1 cellular context compared by ENCODE assay signal in the genomic region with DNA sequence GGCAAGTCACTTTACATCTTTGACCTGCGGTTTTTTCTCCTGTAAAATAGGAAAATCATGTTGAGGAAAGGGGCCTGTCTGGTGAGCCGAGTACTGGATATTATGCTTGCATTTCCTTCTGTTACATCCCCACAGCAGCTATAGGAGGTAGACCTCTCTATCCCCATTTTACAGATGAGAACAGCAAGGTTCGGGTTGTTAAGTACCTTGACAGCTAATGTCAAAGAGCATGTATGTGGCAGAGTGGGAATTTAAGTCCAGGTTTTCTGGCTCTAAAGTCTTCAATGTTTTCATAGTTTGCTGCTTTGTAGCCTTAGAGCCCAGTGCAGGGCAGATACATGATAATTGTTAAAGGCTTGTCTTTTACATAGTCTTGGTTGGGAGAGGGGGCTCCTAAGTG.
TF ChIP-seq lines count a peak whose summit lies in the region.

No MANE protein-coding gene starts in this region.

TF ChIP-seq in HepG2, 621 proteins besides CTCF, POLR2A, EP300 and RAD21:
- peak; percentile 51 for TF ChIP-seq ZNF629 (CRISPR knock-in tag; conservative IDR thresholded peaks at IDR 0.05)
- no peak for TF ChIP-seq TCF7 (IDR thresholded peaks at IDR 0.05; ENCODE audit: low read depth)
- TF ChIP-seq TMF1 (CRISPR knock-in tag; IDR thresholded peaks at IDR 0.05; ENCODE audit: low read depth), result no peak
